In the genomic region with DNA sequence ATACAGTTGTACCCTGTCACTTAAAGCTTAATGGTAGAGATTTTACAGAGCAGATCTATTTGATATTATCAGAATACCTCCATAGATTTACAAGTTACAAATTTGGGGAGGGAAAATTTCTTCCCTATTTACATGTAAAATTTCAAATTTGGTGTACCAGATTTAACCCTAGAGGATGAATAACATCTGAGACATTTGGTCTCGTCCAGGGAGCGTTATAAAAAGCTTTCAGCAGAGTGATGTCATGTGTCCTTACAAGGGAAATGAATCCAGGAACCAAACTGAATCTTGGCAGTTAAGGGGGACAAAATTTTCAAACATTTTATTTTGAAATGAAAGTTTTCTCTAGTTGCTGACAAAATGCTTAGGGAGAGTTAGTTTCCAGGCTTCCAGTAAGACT, we compare ENCODE assay signal across 17 cellular contexts. TPM values are rescaled to one million over a fixed set of nuclear protein-coding genes. Genes with fewer than 3 reads are reported as not detected.
A peak's percentile ranks its signal among the peaks of the same experiment; 100 is the strongest.
DNase-seq lines count a peak whose midpoint lies in the region; ATAC-seq, FAIRE-seq and TF ChIP-seq lines count a peak whose summit lies in the region.
"Had no signal": no experiment of that assay in that cellular context is flagged by ENCODE, and none has a peak within 500 bp of the region (broad histone marks: within the 10 kb centered on the region; RNA-seq: fewer than 3 reads in every experiment).

No MANE protein-coding gene starts in this region.

- peak; percentile 61 for FAIRE-seq in endothelial cell of umbilical vein (lab: Jason Lieb, UNC)
- FAIRE-seq: D721Med, HTR-8/SVneo had no signal

- H3K9ac ChIP-seq in OCI-LY3 (ENCODE audit: low read length) (no peak overlapping the region), endothelial cell of umbilical vein (replicated peaks; ENCODE audit: extremely low read depth, insufficient read depth, low read length) (no peak overlapping the region)

- H2AFZ ChIP-seq in ACC112 (ENCODE audit: low read length, unreplicated experiment) (no peak overlapping the region), OCI-LY3 (ENCODE audit: low read depth, low read length) (0 out of 2 replicates have a peak overlapping the region, but pooled peaks have one; percentile 19), endothelial cell of umbilical vein (ENCODE audit: low read depth, low read length) (no peak overlapping the region)

- POLR2A ChIA-PET in endothelial cell of umbilical vein (lab: Charles Lee): interaction anchor here (0.9 to 1.5 kb wide), 6 partner anchors 16 to 44 kb away, joined by 3 to 6 read pairs (median 4); no protein-coding TSS in a partner anchor

- 51 to 73% (median 65%) methylated on average over 2 of the region's 2 CpGs for WGBS in stomach, 5 donors

- peak; percentile 61 for DNase-seq in ELR (ENCODE audit: low read depth)
- no peak for DNase-seq in endothelial cell of umbilical vein (ENCODE audit: low read depth, low spot score)
- DNase-seq in stomach: no peak
- DNase-seq: CD8-positive, alpha-beta T cell; H7; KBM-7; NCI-H2029; NCI-H524 treated with DMSO at 0.1 percent for 48 hours; NK-92 treated with Interleukin-12 subunit alpha and Interleukin-12 subunit beta, amount 100 ng/mL, for 24 hours; Right ventricle myocardium superior; T-helper 17 cell had no signal

- no peak overlapping the region for H3K4me3 ChIP-seq in ACC112 (ENCODE audit: low read depth, low read length)
- H3K4me3 ChIP-seq in OCI-LY3 (ENCODE audit: low read length): no peak overlapping the region
- H3K4me3 ChIP-seq in endothelial cell of umbilical vein (replicated peaks in 1 of 3; ENCODE audit: insufficient read depth in 1 of 3, low read depth in 1 of 3, low read length in 3 of 3): no peak overlapping the region
- no peak overlapping the region for H3K4me3 ChIP-seq in stomach

- dilution Hi-C loops in endothelial cell of umbilical vein (cut with MboI; ENCODE audit: extremely low pct_ligation_motif_present, low sequenced_read_pairs): no loop called here

- H3K4me2 ChIP-seq in OCI-LY3 (ENCODE audit: low read length): no peak overlapping the region
- H3K4me2 ChIP-seq in endothelial cell of umbilical vein (ENCODE audit: insufficient read depth, low read length): no peak overlapping the region

- H3K27ac ChIP-seq in ACC112 (ENCODE audit: low read depth, low read length) (0 out of 2 replicates have a peak overlapping the region, but pooled peaks have one; percentile 7), OCI-LY3 (ENCODE audit: low read length) (no peak overlapping the region), endothelial cell of umbilical vein (ENCODE audit: insufficient read depth, low read depth, low read length) (no peak overlapping the region), stomach (no peak overlapping the region)

- no peaks in the 10 kb centered on the region for H3K36me3 ChIP-seq in ACC112 (ENCODE audit: insufficient read depth, low read length)
- H3K36me3 ChIP-seq in OCI-LY3 (replicated peaks; ENCODE audit: low read depth, low read length): no peaks in the 10 kb centered on the region
- no peaks in the 10 kb centered on the region for H3K36me3 ChIP-seq in endothelial cell of umbilical vein (ENCODE audit: control insufficient read depth in 2 of 2, extremely low read depth in 1 of 2, insufficient read depth in 2 of 2, low read length in 2 of 2)
- no peaks in the 10 kb centered on the region for H3K36me3 ChIP-seq in stomach

- CTCF ChIA-PET in endothelial cell of umbilical vein (lab: Charles Lee): interaction anchor here (0.5 to 7.9 kb wide), 11 partner anchors 8 to 112 kb away, joined by 3 to 66 read pairs (median 5); no protein-coding TSS in a partner anchor

- no peak for TF ChIP-seq EP300 in stomach (IDR thresholded peaks at IDR 0.05)

- peaks cover 3% of the 10 kb centered on the region for H3K79me2 ChIP-seq in ACC112 (ENCODE audit: control insufficient read depth, insufficient read depth, low read length, unreplicated experiment)
- H3K79me2 ChIP-seq in OCI-LY3 (ENCODE audit: low read length): no peaks in the 10 kb centered on the region; the same call in 1 of the 2 replicates
- H3K79me2 ChIP-seq in endothelial cell of umbilical vein (ENCODE audit: control insufficient read depth, insufficient read depth, low read length): peaks cover 11% of the 10 kb centered on the region

- intact Hi-C loops in endothelial cell of umbilical vein (cut with micrococcal nuclease) (loop anchor here (5.0 kb wide), 1 partner anchor 187 kb away; no protein-coding TSS in a partner anchor), stomach (cut with DNase I; ENCODE audit: low total_unique reads) (no loop called here)

- ATAC-seq in HG03378 (IDR thresholded peaks at IDR 0.05; ENCODE audit: unreplicated experiment) (no peak), HG03442 (IDR thresholded peaks at IDR 0.05; ENCODE audit: unreplicated experiment) (no peak)
- ATAC-seq: CD8-positive, alpha-beta T cell; T-helper 17 cell had no signal

- no peak for TF ChIP-seq POLR2A in endothelial cell of umbilical vein (IDR thresholded peaks at IDR 0.05; ENCODE audit: low read depth, low read length)
- no peak for TF ChIP-seq POLR2A in stomach (IDR thresholded peaks at IDR 0.05)

- H3K27me3 ChIP-seq in ACC112 (ENCODE audit: insufficient read depth, low read length) (no peaks in the 10 kb centered on the region), OCI-LY3 (ENCODE audit: low read depth, low read length) (no peaks in the 10 kb centered on the region), endothelial cell of umbilical vein (ENCODE audit: control insufficient read depth in 2 of 2, insufficient read depth in 2 of 2, low read length in 2 of 2) (no peaks in the 10 kb centered on the region), stomach (no peaks in the 10 kb centered on the region)

- H3K9me1 ChIP-seq in endothelial cell of umbilical vein (replicated peaks; ENCODE audit: control insufficient read depth, extremely low read depth, insufficient read depth, low read length): no peaks in the 10 kb centered on the region

- H3K9me3 ChIP-seq in OCI-LY3 (ENCODE audit: insufficient read depth, low read length) (no peaks in the 10 kb centered on the region), endothelial cell of umbilical vein (replicated peaks; ENCODE audit: control insufficient read depth, insufficient read depth, low read length) (no peaks in the 10 kb centered on the region), stomach (no peaks in the 10 kb centered on the region)

- H4K20me1 ChIP-seq in OCI-LY3 (ENCODE audit: insufficient read depth, low read length) (no peaks in the 10 kb centered on the region), endothelial cell of umbilical vein (replicated peaks; ENCODE audit: control insufficient read depth, extremely low read depth, insufficient read depth, low read length) (no peaks in the 10 kb centered on the region)

- H3K4me1 ChIP-seq in ACC112 (ENCODE audit: control insufficient read depth, insufficient read depth, low read length, unreplicated experiment) (peaks cover 15% of the 10 kb centered on the region), OCI-LY3 (ENCODE audit: low read length) (peaks cover 32% of the 10 kb centered on the region), endothelial cell of umbilical vein (ENCODE audit: control insufficient read depth, extremely low read depth, insufficient read depth, low read length) (peaks cover 29% of the 10 kb centered on the region), stomach (peaks cover 0 to 17% (median 6%) of the 10 kb centered on the region in 4 donors)

- TF ChIP-seq CTCF in OCI-LY3 (IDR thresholded peaks at IDR 0.05; ENCODE audit: low read depth, low read length) (no peak), endothelial cell of umbilical vein (IDR thresholded peaks at IDR 0.05; ENCODE audit: extremely low read depth in 1 of 2, insufficient read depth in 1 of 2, low read depth in 1 of 2, low read length in 2 of 2) (no peak), stomach (IDR thresholded peaks at IDR 0.05) (no peak)

- no TSS peak for BruUV-seq in endothelial cell of umbilical vein (replicated peaks; lab: Mats Ljungman, UMichigan)

TF ChIP-seq in endothelial cell of umbilical vein, 7 proteins besides CTCF, POLR2A, EP300 and RAD21:
- TF ChIP-seq JUN (IDR thresholded peaks at IDR 0.05; ENCODE audit: borderline replicate concordance, insufficient read depth, insufficient read length, low read depth): no peak
- no peak for TF ChIP-seq POLR2AphosphoS5 (IDR thresholded peaks at IDR 0.05; ENCODE audit: insufficient read depth, low read depth, low read length)
- no peak for TF ChIP-seq EZH2 (IDR thresholded peaks at IDR 0.05; ENCODE audit: borderline replicate concordance, low read depth, low read length, severe bottlenecking)
- no peak for TF ChIP-seq MYC (IDR thresholded peaks at IDR 0.05; ENCODE audit: low read depth, low read length)
- TF ChIP-seq FOS (IDR thresholded peaks at IDR 0.05; ENCODE audit: borderline replicate concordance, insufficient read depth, low read length): no peak
- no peak for TF ChIP-seq MAX (IDR thresholded peaks at IDR 0.05; ENCODE audit: insufficient read depth, insufficient read length)
- TF ChIP-seq GATA2 (IDR thresholded peaks at IDR 0.05; ENCODE audit: insufficient read depth, insufficient read length, low read depth, low read length): no peak

RNA-seq across cellular contexts. Expression of gene CDK17, which starts 4.4 kb away (rescaled TPM):
- 176 and 193 TPM in 2 replicates for total RNA-seq in endothelial cell of umbilical vein
- polyA plus RNA-seq in endothelial cell of umbilical vein: 53.6 and 61.1 TPM in 2 replicates
- 62.9 and 67.5 TPM in 2 replicates for polyA plus RNA-seq in endothelial cell of umbilical vein (2011; cell fraction: cytosol; rRNA removed)
- 180 and 190 TPM in 2 replicates for polyA plus RNA-seq in endothelial cell of umbilical vein (2011; cell fraction: nucleus; rRNA removed)
- 76.5 and 115 TPM in 2 replicates for polyA plus RNA-seq in endothelial cell of umbilical vein (2012)
- polyA minus RNA-seq in endothelial cell of umbilical vein: 302 and 356 TPM in 2 replicates
- 32.8 TPM for polyA minus RNA-seq in endothelial cell of umbilical vein (2011; cell fraction: cytosol; rRNA and poly(A)+ RNA removed)
- 1,081 and 1,155 TPM in 2 replicates for polyA minus RNA-seq in endothelial cell of umbilical vein (2011; cell fraction: nucleus; rRNA and poly(A)+ RNA removed)
- total RNA-seq in stomach: 100 to 1,000 TPM in 2 of 5 donors, 10 to 100 TPM in 3; 33.3 to 137 (median 92.7) TPM
- polyA plus RNA-seq in stomach: 1 to 10 TPM; 5.4 to 7.9 (median 7.8) TPM
